ENCODE assay signal across 13 cellular contexts in genomic region chr3:28972921-28973320, GRCh38.
DNase-seq lines count a peak whose midpoint lies in the region; ATAC-seq and TF ChIP-seq lines count a peak whose summit lies in the region.
"Had no signal": no experiment of that assay in that cellular context is flagged by ENCODE, and none has a peak within 500 bp of the region (broad histone marks: within the 10 kb centered on the region; RNA-seq: fewer than 3 reads in every experiment).

No MANE protein-coding gene starts in this region.

- peaks cover 12 to 22% of the 10 kb centered on the region in 2 donors for H3K9me3 ChIP-seq in breast epithelium
- peaks cover 0 to 27% (median 7%) of the 10 kb centered on the region in 4 donors for H3K9me3 ChIP-seq in tibial nerve
- H3K9me3 ChIP-seq: thyroid gland had no signal

- no peak overlapping the region for H3K27ac ChIP-seq in breast epithelium
- H3K27ac ChIP-seq in tibial nerve: no peak overlapping the region
- H3K27ac ChIP-seq: thyroid gland had no signal

- no peak for TF ChIP-seq EP300 in tibial nerve (IDR thresholded peaks at IDR 0.05)

- H3K4me1 ChIP-seq in breast epithelium (no peaks in the 10 kb centered on the region), tibial nerve (peaks cover 0 to 4% (median 0%) of the 10 kb centered on the region in 4 donors)
- H3K4me1 ChIP-seq: thyroid gland had no signal

- H3K36me3 ChIP-seq in breast epithelium: no peaks in the 10 kb centered on the region
- no peaks in the 10 kb centered on the region for H3K36me3 ChIP-seq in tibial nerve
- H3K36me3 ChIP-seq: thyroid gland had no signal

- DNase-seq in MCF 10A (ENCODE audit: unreplicated experiment) (peak; percentile 14), breast epithelium (ENCODE audit: low spot score in 2 of 2) (no peak), astrocyte of the spinal cord (ENCODE audit: low read depth, low spot score) (peak; percentile 32), HT-29 (ENCODE audit: low spot score) (no peak), tibial nerve (ENCODE audit: low spot score in 2 of 2) (no peak)
- no peak for DNase-seq in stimulated activated naive CD8-positive, alpha-beta T cell treated with anti-CD3 and anti-CD28 coated beads, Interleukin-15, amount 100 ng/mL, for 72 hours
- no peak for DNase-seq in naive thymus-derived CD8-positive, alpha-beta T cell
- DNase-seq: activated T-cell treated with anti-CD3 and anti-CD28 coated beads for 4 hours, NCI-H1105 treated with DMSO at 0.1 percent for 48 hours, NCI-H82, thyroid gland had no signal

- H3K27ac Mint-ChIP-seq in MCF 10A (ENCODE audit: low read depth, unreplicated experiment): no peak overlapping the region
- no peak overlapping the region for H3K27ac Mint-ChIP-seq in stimulated activated naive CD8-positive, alpha-beta T cell treated with anti-CD3 and anti-CD28 coated beads, Interleukin-15, amount 100 ng/mL, for 72 hours
- no peak overlapping the region for H3K27ac Mint-ChIP-seq in naive thymus-derived CD8-positive, alpha-beta T cell
- H3K27ac Mint-ChIP-seq: progenitor cell of endocrine pancreas had no signal

- intact Hi-C loops in MCF 10A (cut with micrococcal nuclease) (no loop called here), breast epithelium (cut with DNase I; ENCODE audit: low total_unique reads) (no loop called here)

- H3K4me3 ChIP-seq in breast epithelium (no peak overlapping the region), astrocyte of the spinal cord (ENCODE audit: low read depth, low read length) (no peak overlapping the region), tibial nerve (no peak overlapping the region)
- H3K4me3 ChIP-seq: thyroid gland had no signal

- peaks cover 10% of the 10 kb centered on the region for H3K9me3 Mint-ChIP-seq in MCF 10A (ENCODE audit: unreplicated experiment)
- peaks cover 34 to 39% of the 10 kb centered on the region in 2 donors for H3K9me3 Mint-ChIP-seq in stimulated activated naive CD8-positive, alpha-beta T cell treated with anti-CD3 and anti-CD28 coated beads, Interleukin-15, amount 100 ng/mL, for 72 hours
- peaks cover 6 to 38% (median 24%) of the 10 kb centered on the region in 9 donors for H3K9me3 Mint-ChIP-seq in naive thymus-derived CD8-positive, alpha-beta T cell

- peak; percentile 60 for ATAC-seq in HG03139 (IDR thresholded peaks at IDR 0.05; ENCODE audit: unreplicated experiment)
- peak; percentile 64 for ATAC-seq in stimulated activated naive CD8-positive, alpha-beta T cell treated with anti-CD3 and anti-CD28 coated beads, Interleukin-15, amount 100 ng/mL, for 72 hours
- ATAC-seq in naive thymus-derived CD8-positive, alpha-beta T cell: no peak

- in situ Hi-C loops in astrocyte of the spinal cord (cut with HindIII; ENCODE audit: low sequenced_read_pairs): no loop called here

- peaks cover 4% of the 10 kb centered on the region for H3K36me3 Mint-ChIP-seq in MCF 10A (ENCODE audit: insufficient read depth, unreplicated experiment)
- H3K36me3 Mint-ChIP-seq in naive thymus-derived CD8-positive, alpha-beta T cell: peaks cover 0 to 14% (median 0%) of the 10 kb centered on the region in 3 donors

- no peaks in the 10 kb centered on the region for H3K27me3 Mint-ChIP-seq in MCF 10A (ENCODE audit: insufficient read depth, unreplicated experiment)
- H3K27me3 Mint-ChIP-seq in stimulated activated naive CD8-positive, alpha-beta T cell treated with anti-CD3 and anti-CD28 coated beads, Interleukin-15, amount 100 ng/mL, for 72 hours: peaks cover 4% of the 10 kb centered on the region
- peaks cover 0 to 5% (median 0%) of the 10 kb centered on the region in 5 donors for H3K27me3 Mint-ChIP-seq in naive thymus-derived CD8-positive, alpha-beta T cell
- H3K27me3 Mint-ChIP-seq: progenitor cell of endocrine pancreas had no signal

- H3K4me3 Mint-ChIP-seq in MCF 10A (ENCODE audit: unreplicated experiment): no peak overlapping the region
- no peak overlapping the region for H3K4me3 Mint-ChIP-seq in stimulated activated naive CD8-positive, alpha-beta T cell treated with anti-CD3 and anti-CD28 coated beads, Interleukin-15, amount 100 ng/mL, for 72 hours
- H3K4me3 Mint-ChIP-seq in naive thymus-derived CD8-positive, alpha-beta T cell: no peak overlapping the region

- POLR2A ChIA-PET in MCF 10A (lab: Yijun Ruan, JAX): no interaction called here
- POLR2A ChIA-PET in naive thymus-derived CD8-positive, alpha-beta T cell (lab: Charles Lee): no interaction called here

- H3K27me3 ChIP-seq in breast epithelium: no peaks in the 10 kb centered on the region
- no peaks in the 10 kb centered on the region for H3K27me3 ChIP-seq in tibial nerve
- H3K27me3 ChIP-seq: thyroid gland had no signal

- no TSS peak for BruUV-seq in MCF 10A (replicated peaks; lab: Mats Ljungman, UMichigan)

- peaks cover 15% of the 10 kb centered on the region for H3K4me1 Mint-ChIP-seq in MCF 10A (ENCODE audit: insufficient read depth, unreplicated experiment)
- no peaks in the 10 kb centered on the region for H3K4me1 Mint-ChIP-seq in stimulated activated naive CD8-positive, alpha-beta T cell treated with anti-CD3 and anti-CD28 coated beads, Interleukin-15, amount 100 ng/mL, for 72 hours
- no peaks in the 10 kb centered on the region for H3K4me1 Mint-ChIP-seq in naive thymus-derived CD8-positive, alpha-beta T cell

- TF ChIP-seq CTCF in MCF 10A (IDR thresholded peaks at IDR 0.05; ENCODE audit: unreplicated experiment): no peak
- no peak for TF ChIP-seq CTCF in breast epithelium (IDR thresholded peaks at IDR 0.05)
- TF ChIP-seq CTCF in astrocyte of the spinal cord (IDR thresholded peaks at IDR 0.05; ENCODE audit: low read depth, low read length): no peak
- no peak for TF ChIP-seq CTCF in tibial nerve (IDR thresholded peaks at IDR 0.05)

- TF ChIP-seq POLR2A in breast epithelium (IDR thresholded peaks at IDR 0.05) (no peak), tibial nerve (IDR thresholded peaks at IDR 0.05) (no peak)

- CTCF ChIA-PET in MCF 10A (lab: Yijun Ruan, JAX): no interaction called here

- WGBS in tibial nerve, 2 donors: 46 to 73% methylated on average over 3 of the region's 3 CpGs

Comparison
In these comparisons a context has a peak if more than half of its experiments do, and no peak if none do; other contexts are left out.
1. DNase-seq: peak in MCF 10A (single experiment) and astrocyte of the spinal cord (single experiment); none in breast epithelium (0 of 2), stimulated activated naive CD8-positive, alpha-beta T cell treated with anti-CD3 and anti-CD28 coated beads, Interleukin-15, amount 100 ng/mL, for 72 hours (0 of 2), naive thymus-derived CD8-positive, alpha-beta T cell (0 of 10), HT-29 (single experiment) and tibial nerve (0 of 2).
2. ATAC-seq: peak in HG03139 (single experiment) and stimulated activated naive CD8-positive, alpha-beta T cell treated with anti-CD3 and anti-CD28 coated beads, Interleukin-15, amount 100 ng/mL, for 72 hours (single experiment); none in naive thymus-derived CD8-positive, alpha-beta T cell (0 of 2).